Comparison of ENCODE assay signal across 15 cellular contexts in the genomic region with DNA sequence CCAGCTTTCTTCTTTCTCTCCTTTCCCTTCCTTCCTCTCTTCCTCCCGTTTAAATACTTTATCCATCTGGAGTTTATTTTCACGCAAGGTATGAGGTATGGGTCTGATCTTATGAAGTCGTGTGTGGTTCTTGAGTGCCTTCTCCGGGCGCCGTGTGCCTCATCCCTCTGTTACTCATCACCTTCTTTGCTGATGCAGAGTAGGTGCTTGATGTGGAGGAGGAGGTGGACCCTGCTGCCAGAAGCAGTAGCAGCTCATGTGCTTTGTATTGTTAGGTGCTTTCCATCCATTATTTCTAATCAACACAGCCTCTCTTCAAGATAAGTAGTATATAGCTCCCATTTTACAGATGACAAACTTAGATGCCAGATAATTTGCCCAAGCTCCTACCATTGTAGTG. TPM values are rescaled to one million over a fixed set of nuclear protein-coding genes. Genes with fewer than 3 reads are reported as not detected.
A peak's percentile ranks its signal among the peaks of the same experiment; 100 is the strongest.
DNase-seq lines count a peak whose midpoint lies in the region; ATAC-seq, FAIRE-seq and TF ChIP-seq lines count a peak whose summit lies in the region.
"Had no signal": no experiment of that assay in that cellular context is flagged by ENCODE, and none has a peak within 500 bp of the region (broad histone marks: within the 10 kb centered on the region; RNA-seq: fewer than 3 reads in every experiment).

No MANE protein-coding gene starts in this region.

- FAIRE-seq in GM12891 (lab: Jason Lieb, UNC) = no peak
- FAIRE-seq: frontal cortex, islet of Langerhans had no signal

- H3K4me1 Mint-ChIP-seq in activated naive CD4-positive, alpha-beta T cell treated with anti-CD3 and anti-CD28 coated beads, Interleukin-2, amount 50 U/mL, for 24 hours = peaks cover 67% of the 10 kb centered on the region

- ATAC-seq in HG03196 (IDR thresholded peaks at IDR 0.05; ENCODE audit: unreplicated experiment) = no peak
- ATAC-seq: Right ventricle myocardium inferior had no signal

- H3K27me3 Mint-ChIP-seq in activated naive CD4-positive, alpha-beta T cell treated with anti-CD3 and anti-CD28 coated beads, Interleukin-2, amount 50 U/mL, for 24 hours = no peaks in the 10 kb centered on the region

- no peak for TF ChIP-seq CTCF in neutrophil (IDR thresholded peaks at IDR 0.05)

- no peak for TF ChIP-seq POLR2A in GM12891 (IDR thresholded peaks at IDR 0.05; ENCODE audit: low read depth, low read length)

- peaks cover 4% of the 10 kb centered on the region for H3K36me3 ChIP-seq in neutrophil

- no peaks in the 10 kb centered on the region for H3K9me3 ChIP-seq in neutrophil

- no peaks in the 10 kb centered on the region for H3K27me3 ChIP-seq in neutrophil

- no peaks in the 10 kb centered on the region for H3K9me3 Mint-ChIP-seq in activated naive CD4-positive, alpha-beta T cell treated with anti-CD3 and anti-CD28 coated beads, Interleukin-2, amount 50 U/mL, for 24 hours

- peak overlapping the region; percentile 78 for H3K4me3 Mint-ChIP-seq in activated naive CD4-positive, alpha-beta T cell treated with anti-CD3 and anti-CD28 coated beads, Interleukin-2, amount 50 U/mL, for 24 hours

- peaks cover 3% of the 10 kb centered on the region for H3K36me3 Mint-ChIP-seq in activated naive CD4-positive, alpha-beta T cell treated with anti-CD3 and anti-CD28 coated beads, Interleukin-2, amount 50 U/mL, for 24 hours

- no peak overlapping the region for H3K4me3 ChIP-seq in neutrophil (ENCODE audit: low read depth in 1 of 2, low read length in 1 of 2)

- H3K4me1 ChIP-seq in neutrophil (ENCODE audit: control insufficient read depth in 1 of 2, insufficient read depth in 1 of 2, low read depth in 1 of 2, low read length in 1 of 2) = peaks cover 25 to 27% of the 10 kb centered on the region in 2 experiments

- in situ Hi-C loops in ACHN (cut with HindIII; ENCODE audit: low pct_ligation_motif_present, low pct_unique_long_range_greater_than_20kb, low sequenced_read_pairs) = no loop called here

- H3K27ac Mint-ChIP-seq in activated naive CD4-positive, alpha-beta T cell treated with anti-CD3 and anti-CD28 coated beads, Interleukin-2, amount 50 U/mL, for 24 hours = peak overlapping the region; percentile 98

- H3K27ac ChIP-seq in neutrophil = peak overlapping the region; percentile 5

- DNase-seq in ACHN = peak; percentile 50
- DNase-seq in T-helper 22 cell (ENCODE audit: low read depth) = peak; percentile 23
- DNase-seq in GM12891 (ENCODE audit: insufficient read length, low spot score) = no peak
- DNase-seq in HCEC 1CT = no peak
- DNase-seq in midbrain (lab: John Stamatoyannopoulos, UW) = no peak
- DNase-seq: DMS53; effector CD8-positive, alpha-beta T cell; MV-4-11; NCI-H510A had no signal

TF ChIP-seq in GM12891, 5 proteins besides CTCF, POLR2A, EP300 and RAD21:
- TF ChIP-seq POU2F2 (IDR thresholded peaks at IDR 0.05; ENCODE audit: low read depth, low read length) = no peak
- no peak for TF ChIP-seq PAX5 (IDR thresholded peaks at IDR 0.05; ENCODE audit: insufficient read depth, low read length, severe bottlenecking)
- no peak for TF ChIP-seq POLR2AphosphoS5 (IDR thresholded peaks at IDR 0.05; ENCODE audit: low read depth, low read length)
- no peak for TF ChIP-seq SPI1 (IDR thresholded peaks at IDR 0.05; ENCODE audit: low read depth, low read length)
- TF ChIP-seq TAF1 (IDR thresholded peaks at IDR 0.05; ENCODE audit: low read depth, low read length) = no peak

RNA-seq across cellular contexts. Expression of a gene that starts 47.0 kb away (rescaled TPM):
- 6.6 TPM for polyA plus RNA-seq in GM12891 (2012; ENCODE audit: low read depth, missing spikeins)

Comparison
In these comparisons a context has a peak if more than half of its experiments do, and no peak if none do; other contexts are left out.
1. DNase-seq: peak in ACHN (single experiment) and T-helper 22 cell (single experiment); none in GM12891 (single experiment), HCEC 1CT (single experiment) and midbrain (single experiment).